ENCODE assay signal across 3 cellular contexts in genomic region chr15:70034596-70034995, GRCh38.
TF ChIP-seq lines count a peak whose summit lies in the region.

No MANE protein-coding gene starts in this region.

TF ChIP-seq in SK-N-SH, 30 proteins besides CTCF, POLR2A, EP300 and RAD21 (continued from another document):
- TF ChIP-seq MAX (IDR thresholded peaks at IDR 0.05; ENCODE audit: low read depth): no peak
- TF ChIP-seq PBX3 (IDR thresholded peaks at IDR 0.05): no peak
- no peak for TF ChIP-seq MXI1 (IDR thresholded peaks at IDR 0.05; ENCODE audit: low read depth, low read length)
- no peak for TF ChIP-seq MEF2A (IDR thresholded peaks at IDR 0.05; ENCODE audit: borderline replicate concordance, low read depth)
- TF ChIP-seq SMC3 (IDR thresholded peaks at IDR 0.05; ENCODE audit: low read depth, low read length): no peak
- no peak for TF ChIP-seq EZH2phosphoT487 (IDR thresholded peaks at IDR 0.05; ENCODE audit: borderline replicate concordance, low read depth)
- no peak for TF ChIP-seq POLR2AphosphoS5 (IDR thresholded peaks at IDR 0.05; ENCODE audit: low read depth, low read length)
- no peak for TF ChIP-seq FOSL2 (IDR thresholded peaks at IDR 0.05; ENCODE audit: borderline replicate concordance, low read depth)
- TF ChIP-seq NRF1 (IDR thresholded peaks at IDR 0.05; ENCODE audit: low read depth, low read length): no peak
- TF ChIP-seq NFIC (IDR thresholded peaks at IDR 0.05; ENCODE audit: borderline replicate concordance): no peak
- TF ChIP-seq TAF1 (IDR thresholded peaks at IDR 0.05; ENCODE audit: borderline replicate concordance, low read depth, low read length): no peak
- TF ChIP-seq SIN3A (IDR thresholded peaks at IDR 0.05; ENCODE audit: borderline replicate concordance, low read depth, low read length): no peak

TF ChIP-seq in SK-N-SH treated with all-trans-retinoic acid at 6 μM for 48 hours, 23 proteins besides CTCF, POLR2A, EP300 and RAD21 (continued from another document):
- TF ChIP-seq, protein P1, sequence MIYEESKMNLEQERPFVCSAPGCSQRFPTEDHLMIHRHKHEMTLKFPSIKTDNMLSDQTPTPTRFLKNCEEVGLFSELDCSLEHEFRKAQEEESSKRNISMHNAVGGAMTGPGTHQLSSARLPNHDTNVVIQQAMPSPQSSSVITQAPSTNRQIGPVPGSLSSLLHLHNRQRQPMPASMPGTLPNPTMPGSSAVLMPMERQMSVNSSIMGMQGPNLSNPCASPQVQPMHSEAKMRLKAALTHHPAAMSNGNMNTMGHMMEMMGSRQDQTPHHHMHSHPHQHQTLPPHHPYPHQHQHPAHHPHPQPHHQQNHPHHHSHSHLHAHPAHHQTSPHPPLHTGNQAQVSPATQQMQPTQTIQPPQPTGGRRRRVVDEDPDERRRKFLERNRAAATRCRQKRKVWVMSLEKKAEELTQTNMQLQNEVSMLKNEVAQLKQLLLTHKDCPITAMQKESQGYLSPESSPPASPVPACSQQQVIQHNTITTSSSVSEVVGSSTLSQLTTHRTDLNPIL (CRISPR knock-in tag; IDR thresholded peaks at IDR 0.05; ENCODE audit: low read depth): no peak
- TF ChIP-seq TOX (CRISPR knock-in tag; IDR thresholded peaks at IDR 0.05; ENCODE audit: borderline replicate concordance) (no peak), SNAI2 (CRISPR knock-in tag; IDR thresholded peaks at IDR 0.05) (no peak), ZFP3 (CRISPR knock-in tag; IDR thresholded peaks at IDR 0.05) (no peak), OSR1 (CRISPR knock-in tag; IDR thresholded peaks at IDR 0.05) (no peak), ZC3H10 (CRISPR knock-in tag; IDR thresholded peaks at IDR 0.05) (no peak), CSDC2 (CRISPR knock-in tag; IDR thresholded peaks at IDR 0.05) (no peak), RARB (CRISPR knock-in tag; IDR thresholded peaks at IDR 0.05) (no peak), ISL1 (CRISPR knock-in tag; IDR thresholded peaks at IDR 0.05) (no peak), ZNF8 (CRISPR knock-in tag; IDR thresholded peaks at IDR 0.05) (no peak), PPARA (CRISPR knock-in tag; IDR thresholded peaks at IDR 0.05; ENCODE audit: borderline replicate concordance) (no peak), TSHZ2 (CRISPR knock-in tag; IDR thresholded peaks at IDR 0.05) (no peak)
- TF ChIP-seq, protein P2, sequence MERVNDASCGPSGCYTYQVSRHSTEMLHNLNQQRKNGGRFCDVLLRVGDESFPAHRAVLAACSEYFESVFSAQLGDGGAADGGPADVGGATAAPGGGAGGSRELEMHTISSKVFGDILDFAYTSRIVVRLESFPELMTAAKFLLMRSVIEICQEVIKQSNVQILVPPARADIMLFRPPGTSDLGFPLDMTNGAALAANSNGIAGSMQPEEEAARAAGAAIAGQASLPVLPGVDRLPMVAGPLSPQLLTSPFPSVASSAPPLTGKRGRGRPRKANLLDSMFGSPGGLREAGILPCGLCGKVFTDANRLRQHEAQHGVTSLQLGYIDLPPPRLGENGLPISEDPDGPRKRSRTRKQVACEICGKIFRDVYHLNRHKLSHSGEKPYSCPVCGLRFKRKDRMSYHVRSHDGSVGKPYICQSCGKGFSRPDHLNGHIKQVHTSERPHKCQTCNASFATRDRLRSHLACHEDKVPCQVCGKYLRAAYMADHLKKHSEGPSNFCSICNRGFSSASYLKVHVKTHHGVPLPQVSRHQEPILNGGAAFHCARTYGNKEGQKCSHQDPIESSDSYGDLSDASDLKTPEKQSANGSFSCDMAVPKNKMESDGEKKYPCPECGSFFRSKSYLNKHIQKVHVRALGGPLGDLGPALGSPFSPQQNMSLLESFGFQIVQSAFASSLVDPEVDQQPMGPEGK (CRISPR knock-in tag; IDR thresholded peaks at IDR 0.05; ENCODE audit: borderline replicate concordance): no peak
TF ChIP-seq in SK-N-SH treated with all-trans-retinoic acid at 6 μM for 48 hours: peak in this region for 0.

TF ChIP-seq in IMR-90, 13 proteins besides CTCF, POLR2A, EP300 and RAD21 (continued from another document):
- TF ChIP-seq NFE2L2 (IDR thresholded peaks at IDR 0.05; ENCODE audit: low read depth, low read length): no peak
- TF ChIP-seq RCOR1 (IDR thresholded peaks at IDR 0.05; ENCODE audit: insufficient replicate concordance, low read length): no peak
- TF ChIP-seq MAFK (IDR thresholded peaks at IDR 0.05; ENCODE audit: low read depth, low read length): no peak
- no peak for TF ChIP-seq RFX5 (IDR thresholded peaks at IDR 0.05; ENCODE audit: low read depth, low read length)
- TF ChIP-seq FOS (IDR thresholded peaks at IDR 0.05; ENCODE audit: low read depth, low read length): no peak
- no peak for TF ChIP-seq BHLHE40 (IDR thresholded peaks at IDR 0.05; ENCODE audit: low read depth, low read length)
- TF ChIP-seq CHD1 (IDR thresholded peaks at IDR 0.05; ENCODE audit: low read depth, low read length): no peak
- TF ChIP-seq MAZ (IDR thresholded peaks at IDR 0.05; ENCODE audit: borderline replicate concordance, low read depth, low read length): no peak
- TF ChIP-seq MXI1 (IDR thresholded peaks at IDR 0.05; ENCODE audit: borderline replicate concordance, low read depth, low read length): no peak
- no peak for TF ChIP-seq ELK1 (IDR thresholded peaks at IDR 0.05; ENCODE audit: borderline replicate concordance, low read depth, low read length)
- TF ChIP-seq CEBPB (IDR thresholded peaks at IDR 0.05; ENCODE audit: low read depth, low read length): no peak
